ENCODE assay signal across 25 cellular contexts in the genomic region with DNA sequence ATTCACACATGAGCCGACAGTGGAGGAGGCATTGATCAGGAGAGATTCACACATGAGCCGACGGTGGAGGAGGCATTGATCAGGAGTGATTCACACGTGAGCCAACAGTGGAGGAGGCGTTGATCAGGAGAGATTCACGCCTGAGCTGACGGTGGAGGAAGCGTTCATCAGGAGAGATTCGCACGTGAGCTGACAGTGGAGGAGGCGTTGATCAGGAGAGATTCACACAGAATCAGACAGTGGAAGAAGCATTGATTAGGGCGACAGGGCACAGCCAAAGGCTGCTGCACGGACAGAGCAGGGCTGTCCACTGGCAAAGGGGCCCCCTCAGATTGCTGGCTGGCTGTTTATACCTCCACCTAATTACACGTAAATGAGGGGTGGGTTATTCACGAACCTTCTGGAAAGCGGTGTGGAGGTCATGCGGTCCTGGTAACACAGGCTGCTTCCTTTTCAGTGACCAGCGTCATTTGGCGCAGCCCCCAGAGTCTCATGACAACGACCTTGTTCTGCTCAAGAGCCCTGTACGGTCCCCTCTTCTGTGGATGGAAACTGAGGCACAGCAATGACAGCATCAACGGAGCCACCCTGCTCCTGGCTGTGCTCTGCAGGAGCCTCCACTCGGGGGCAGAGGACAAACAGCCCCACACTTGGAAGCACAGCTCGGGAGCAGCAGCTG. TPM values are rescaled to one million over a fixed set of nuclear protein-coding genes. Genes with fewer than 3 reads are reported as not detected.
DNase-seq lines count a peak whose midpoint lies in the region; ATAC-seq and TF ChIP-seq lines count a peak whose summit lies in the region.
"Had no signal": no experiment of that assay in that cellular context is flagged by ENCODE, and none has a peak within 500 bp of the region (broad histone marks: within the 10 kb centered on the region; RNA-seq: fewer than 3 reads in every experiment).

No MANE protein-coding gene starts in this region.

- H3K4me1 Mint-ChIP-seq in activated T-cell treated with anti-CD3 and anti-CD28 coated beads, Interleukin-2, amount 50 U/mL, for 24 hours (ENCODE audit: low read depth) = peaks cover 10% of the 10 kb centered on the region
- H3K4me1 Mint-ChIP-seq: immature natural killer cell, neural crest cell had no signal

- H3K79me2 ChIP-seq in SK-N-SH (ENCODE audit: insufficient read depth) = no peaks in the 10 kb centered on the region

- intact Hi-C loops in prostate gland (cut with DNase I) = no loop called here

- H3K9ac ChIP-seq in SK-N-SH = no peak overlapping the region
- H3K9ac ChIP-seq: GM23248 had no signal

- no peak overlapping the region for H3K4me3 Mint-ChIP-seq in activated T-cell treated with anti-CD3 and anti-CD28 coated beads, Interleukin-2, amount 50 U/mL, for 24 hours
- H3K4me3 Mint-ChIP-seq: activated CD4-positive, alpha-beta T cell treated with anti-CD3 and anti-CD28 coated beads for 36 hours; CD4-positive, alpha-beta T cell; immature natural killer cell; neural crest cell had no signal

- POLR2A ChIA-PET in SK-N-SH (lab: Yijun Ruan, JAX) = no interaction called here

- H3K4me2 ChIP-seq in SK-N-SH = no peak overlapping the region
- H3K4me2 ChIP-seq: PC-9 had no signal

- no peak overlapping the region for H3K27ac Mint-ChIP-seq in activated T-cell treated with anti-CD3 and anti-CD28 coated beads, Interleukin-2, amount 50 U/mL, for 24 hours
- H3K27ac Mint-ChIP-seq: activated CD4-positive, alpha-beta T cell treated with anti-CD3 and anti-CD28 coated beads for 36 hours; CD4-positive, alpha-beta T cell; immature natural killer cell had no signal

- no peak for TF ChIP-seq POLR2A in prostate gland (IDR thresholded peaks at IDR 0.05)

- no peaks in the 10 kb centered on the region for H3K36me3 Mint-ChIP-seq in activated T-cell treated with anti-CD3 and anti-CD28 coated beads, Interleukin-2, amount 50 U/mL, for 24 hours (ENCODE audit: low read depth)

- TF ChIP-seq EP300 in SK-N-SH (IDR thresholded peaks at IDR 0.05; ENCODE audit: borderline replicate concordance in 1 of 2, low read depth in 1 of 2, low read length in 1 of 2) = no peak

- no peaks in the 10 kb centered on the region for H4K20me1 ChIP-seq in SK-N-SH (ENCODE audit: insufficient read depth)

- H3K4me3 ChIP-seq in RWPE2 (ENCODE audit: severe bottlenecking) = no peak overlapping the region
- no peak overlapping the region for H3K4me3 ChIP-seq in prostate gland
- no peak overlapping the region for H3K4me3 ChIP-seq in brain microvascular endothelial cell (ENCODE audit: low read depth, low read length)
- H3K4me3 ChIP-seq in SK-N-SH (ENCODE audit: low read depth in 2 of 2, low read length in 1 of 2) = no peak overlapping the region
- H3K4me3 ChIP-seq: GM23248, left lung, PC-9, sigmoid colon, tibial artery had no signal

- H2AFZ ChIP-seq in SK-N-SH (ENCODE audit: low read depth) = no peak overlapping the region
- H2AFZ ChIP-seq: GM23248, PC-9 had no signal

- H3K36me3 ChIP-seq in RWPE2 (ENCODE audit: low read depth) (no peaks in the 10 kb centered on the region), prostate gland (no peaks in the 10 kb centered on the region), brain microvascular endothelial cell (replicated peaks) (no peaks in the 10 kb centered on the region), SK-N-SH (replicated peaks in 1 of 2; ENCODE audit: control insufficient read depth in 1 of 2, insufficient read depth in 2 of 2, low read length in 1 of 2) (peaks cover 0 to 4% of the 10 kb centered on the region in 2 experiments)
- H3K36me3 ChIP-seq: left lung, sigmoid colon, tibial artery had no signal

- H3K9me3 Mint-ChIP-seq in activated T-cell treated with anti-CD3 and anti-CD28 coated beads, Interleukin-2, amount 50 U/mL, for 24 hours = no peaks in the 10 kb centered on the region
- H3K9me3 Mint-ChIP-seq: CD4-positive, alpha-beta T cell had no signal

- TF ChIP-seq CTCF in RWPE2 (IDR thresholded peaks at IDR 0.05; ENCODE audit: poor library complexity, severe bottlenecking) (no peak), prostate gland (IDR thresholded peaks at IDR 0.05) (no peak), brain microvascular endothelial cell (IDR thresholded peaks at IDR 0.05; ENCODE audit: low read depth, low read length, missing control alignments) (no peak), SK-N-SH (IDR thresholded peaks at IDR 0.05) (no peak)

- H3K9me3 ChIP-seq in RWPE2 (ENCODE audit: severe bottlenecking) (peaks cover 15% of the 10 kb centered on the region), prostate gland (no peaks in the 10 kb centered on the region), SK-N-SH (peaks cover 12% of the 10 kb centered on the region)
- H3K9me3 ChIP-seq: sigmoid colon, tibial artery had no signal

- CTCF ChIA-PET in SK-N-SH (lab: Yijun Ruan, JAX) = no interaction called here

- in situ Hi-C loops in brain microvascular endothelial cell (cut with HindIII; ENCODE audit: low pct_ligation_motif_present, low sequenced_read_pairs) = no loop called here

- H3K27ac ChIP-seq in RWPE2 (ENCODE audit: poor library complexity, severe bottlenecking) (peak overlapping the region; percentile 97), epithelial cell of prostate (peak overlapping the region; percentile 66), prostate gland (no peak overlapping the region), brain microvascular endothelial cell (no peak overlapping the region), SK-N-SH (ENCODE audit: low read depth in 2 of 2, low read length in 1 of 2) (no peak overlapping the region)
- H3K27ac ChIP-seq: GM23248, left lung, PC-9, sigmoid colon, tibial artery had no signal

- no peak for ATAC-seq in RWPE2 (ENCODE audit: low read depth)
- ATAC-seq: activated CD4-positive, alpha-beta T cell treated with anti-CD3 and anti-CD28 coated beads for 36 hours; left lung had no signal

- peaks cover 65% of the 10 kb centered on the region for H3K27me3 Mint-ChIP-seq in activated T-cell treated with anti-CD3 and anti-CD28 coated beads, Interleukin-2, amount 50 U/mL, for 24 hours

- H3K9me2 ChIP-seq in SK-N-SH = no peaks in the 10 kb centered on the region

- TF ChIP-seq RAD21 in SK-N-SH (IDR thresholded peaks at IDR 0.05; ENCODE audit: low read length) = no peak

- WGBS in prostate gland = 76% methylated on average over 24 of the region's 24 CpGs
- WGBS in SK-N-SH (ENCODE audit: low lambda C conversion rate) = 75% methylated on average over 20 of the region's 24 CpGs

- peaks cover 1% of the 10 kb centered on the region for H3K4me1 ChIP-seq in RWPE2 (ENCODE audit: insufficient read depth, poor library complexity, severe bottlenecking)
- no peaks in the 10 kb centered on the region for H3K4me1 ChIP-seq in prostate gland (replicated peaks)
- no peaks in the 10 kb centered on the region for H3K4me1 ChIP-seq in SK-N-SH (ENCODE audit: control insufficient read depth in 1 of 2, insufficient read depth in 2 of 2, low read depth in 1 of 2, low read length in 1 of 2)
- H3K4me1 ChIP-seq: left lung, tibial artery had no signal

- H3K27me3 ChIP-seq in RWPE2 (ENCODE audit: insufficient read depth, poor library complexity, severe bottlenecking) (no peaks in the 10 kb centered on the region), prostate gland (replicated peaks; ENCODE audit: insufficient read depth) (no peaks in the 10 kb centered on the region), brain microvascular endothelial cell (replicated peaks) (peaks cover 7% of the 10 kb centered on the region), SK-N-SH (ENCODE audit: insufficient read depth) (no peaks in the 10 kb centered on the region)

- DNase-seq in activated T-cell treated with anti-CD3 and anti-CD28 coated beads, Interleukin-2, amount 50 U/mL, for 24 hours = peak; percentile 8
- DNase-seq in activated T-cell treated with anti-CD3 and anti-CD28 coated beads for 4 hours = no peak
- DNase-seq in RWPE2 (ENCODE audit: low spot score) = no peak
- no peak for DNase-seq in epithelial cell of prostate (ENCODE audit: low read depth, low spot score)
- peak; percentile 2 for DNase-seq in prostate gland (ENCODE audit: low spot score)
- no peak for DNase-seq in brain microvascular endothelial cell
- no peak for DNase-seq in SK-N-SH
- no peak for DNase-seq in NCI-H2227 (lab: John Stamatoyannopoulos, UW; ENCODE audit: unreplicated experiment)
- DNase-seq: activated CD4-positive, alpha-beta T cell treated with anti-CD3 and anti-CD28 coated beads for 36 hours; activated naive CD4-positive, alpha-beta T cell treated with Interleukin-2 at 50 U/mL for 16 hours; CD4-positive, alpha-beta T cell; effector CD4-positive, alpha-beta T cell; GM23248; immature natural killer cell; left lung; NCI-H1930; NCI-H2171 treated with DMSO at 0.1 percent for 48 hours; NK-92 treated with Interleukin-12 subunit alpha and Interleukin-12 subunit beta, amount 100 ng/mL, for 24 hours; PC-9; posterior cingulate gyrus; sigmoid colon; stimulated activated CD4-positive, alpha-beta T cell treated with anti-CD3 and anti-CD28 coated beads, Interleukin-12 subunit alpha, Interleukin-12 subunit beta, amount 100 ng/mL, for 4 hours; stimulated activated CD4-positive, alpha-beta T cell treated with anti-CD3 and anti-CD28 coated beads, Interleukin-2, amount 100 ng/mL, for 48 hours; tibial artery had no signal

- H3F3A ChIP-seq in SK-N-SH (replicated peaks; ENCODE audit: insufficient read depth) = peaks cover 7% of the 10 kb centered on the region

TF ChIP-seq in SK-N-SH, 30 proteins besides CTCF, POLR2A, EP300 and RAD21 (continues in another document):
- no peak for TF ChIP-seq SIN3A (IDR thresholded peaks at IDR 0.05; ENCODE audit: borderline replicate concordance, low read depth, low read length)
- TF ChIP-seq EZH2phosphoT487 (IDR thresholded peaks at IDR 0.05; ENCODE audit: borderline replicate concordance, low read depth) = no peak
- TF ChIP-seq, protein P1, sequence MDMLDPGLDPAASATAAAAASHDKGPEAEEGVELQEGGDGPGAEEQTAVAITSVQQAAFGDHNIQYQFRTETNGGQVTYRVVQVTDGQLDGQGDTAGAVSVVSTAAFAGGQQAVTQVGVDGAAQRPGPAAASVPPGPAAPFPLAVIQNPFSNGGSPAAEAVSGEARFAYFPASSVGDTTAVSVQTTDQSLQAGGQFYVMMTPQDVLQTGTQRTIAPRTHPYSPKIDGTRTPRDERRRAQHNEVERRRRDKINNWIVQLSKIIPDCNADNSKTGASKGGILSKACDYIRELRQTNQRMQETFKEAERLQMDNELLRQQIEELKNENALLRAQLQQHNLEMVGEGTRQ (IDR thresholded peaks at IDR 0.05; ENCODE audit: borderline replicate concordance, low read depth, low read length) = no peak
- TF ChIP-seq FOXM1 (IDR thresholded peaks at IDR 0.05; ENCODE audit: low read depth) = no peak
- no peak for TF ChIP-seq SMC3 (IDR thresholded peaks at IDR 0.05; ENCODE audit: low read depth, low read length)

RNA-seq across cellular contexts. Expression of a gene that starts 50.6 kb away (rescaled TPM):
- 100 to 1,000 TPM; 116 to 432 TPM for total RNA-seq in prostate gland
- 380 and 406 TPM in 2 replicates for polyA plus RNA-seq in SK-N-SH (2012; rRNA removed)
- polyA plus RNA-seq in SK-N-SH (2012; cell fraction: cytosol; rRNA removed) = 236 and 359 TPM in 2 replicates
- polyA plus RNA-seq in SK-N-SH (2012; cell fraction: nucleus; rRNA removed) = 463 and 469 TPM in 2 replicates

RNA-seq across cellular contexts. Expression of a gene that starts 59.4 kb away (rescaled TPM):
- total RNA-seq in prostate gland = 1 to 10 TPM; 8.0 to 9.9 TPM
- polyA plus RNA-seq in SK-N-SH (2012; rRNA removed) = 0.96 and 1.7 TPM in 2 replicates
- polyA plus RNA-seq in SK-N-SH (2012; cell fraction: cytosol; rRNA removed) = 0.21 and 0.56 TPM in 2 replicates
- polyA plus RNA-seq in SK-N-SH (2012; cell fraction: nucleus; rRNA removed) = 2.6 and 3.3 TPM in 2 replicates
- total RNA-seq: GM23248 had no signal

Comparison
In these comparisons a context has a peak if more than half of its experiments do, and no peak if none do; other contexts are left out.
1. DNase-seq: peak in activated T-cell treated with anti-CD3 and anti-CD28 coated beads, Interleukin-2, amount 50 U/mL, for 24 hours (single experiment) and prostate gland (single experiment); none in activated T-cell treated with anti-CD3 and anti-CD28 coated beads for 4 hours (single experiment), RWPE2 (single experiment), epithelial cell of prostate (single experiment), brain microvascular endothelial cell (single experiment), SK-N-SH (single experiment) and NCI-H2227 (single experiment).
2. H3K27ac ChIP-seq: peak in RWPE2 (single experiment) and epithelial cell of prostate (single experiment); none in prostate gland (0 of 2), brain microvascular endothelial cell (single experiment) and SK-N-SH (0 of 2).